8 cellular contexts compared by ENCODE assay signal in the genomic region with DNA sequence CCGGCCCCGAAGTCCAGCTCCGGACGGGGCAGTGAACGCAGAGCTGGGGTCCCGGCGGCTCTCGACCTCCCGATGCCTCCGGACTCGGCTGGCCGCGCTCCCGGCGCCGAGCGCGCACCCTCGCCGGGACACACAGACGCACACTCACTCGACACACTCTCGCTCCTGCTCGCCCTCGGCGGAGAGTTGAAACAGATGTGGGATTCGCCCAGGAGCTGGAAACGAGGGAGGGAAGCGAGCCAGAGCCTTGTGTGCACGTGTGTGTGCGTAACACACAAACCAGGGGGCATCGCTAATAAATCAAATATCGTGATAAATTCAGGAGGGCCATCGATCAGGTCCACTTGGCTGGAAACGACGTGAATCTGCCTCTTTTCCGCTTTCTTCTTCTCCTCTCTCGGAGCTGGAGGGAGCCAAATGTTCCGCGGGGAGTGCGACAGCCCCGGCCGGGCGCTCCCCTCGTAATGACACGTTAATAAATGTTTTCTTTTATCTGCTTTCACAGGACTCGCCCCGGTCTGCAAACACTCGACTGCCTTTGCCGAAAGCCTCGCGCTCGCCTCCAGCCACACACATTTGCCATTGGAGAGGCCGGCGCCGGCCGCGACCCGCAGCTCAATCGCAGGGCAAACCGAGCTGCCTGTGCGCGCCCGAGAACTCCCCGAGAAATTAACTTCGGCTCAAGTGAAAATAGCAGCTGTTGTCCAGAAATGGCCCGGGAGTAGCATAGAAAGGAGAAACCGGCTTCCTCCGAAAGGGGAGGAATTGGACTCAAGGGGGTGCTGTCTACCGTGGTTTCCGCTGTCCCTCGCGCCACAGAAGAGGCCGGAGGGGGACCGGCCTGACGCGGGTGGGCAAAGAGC. TPM values are rescaled to one million over a fixed set of nuclear protein-coding genes. Genes with fewer than 3 reads are reported as not detected.
A peak's percentile ranks its signal among the peaks of the same experiment; 100 is the strongest.
DNase-seq lines count a peak whose midpoint lies in the region; ATAC-seq and TF ChIP-seq lines count a peak whose summit lies in the region.

No MANE protein-coding gene starts in this region.

- peak; percentile 75 for DNase-seq in Ammon's horn (ENCODE audit: low spot score)
- peak; percentile 84 for DNase-seq in GM13976 (ENCODE audit: low spot score)
- peak; percentile 73 for DNase-seq in NCI-H748 treated with DMSO at 0.1 percent for 48 hours (lab: John Stamatoyannopoulos, UW)
- DNase-seq in breast epithelium (ENCODE audit: low spot score in 2 of 2), result peak in 1 of 2 donors; percentile 54
- DNase-seq in putamen (ENCODE audit: low spot score), result peak; percentile 55

- ATAC-seq in GM21367 (IDR thresholded peaks at IDR 0.05; ENCODE audit: unreplicated experiment) (no peak), HG03159 (IDR thresholded peaks at IDR 0.05; ENCODE audit: unreplicated experiment) (no peak)

- no peaks in the 10 kb centered on the region for H3K27me3 ChIP-seq in breast epithelium
- peaks cover 34% of the 10 kb centered on the region for H3K27me3 ChIP-seq in iPS-15b (ENCODE audit: control insufficient read depth, insufficient read depth, low read length)

- H3K9me3 ChIP-seq in breast epithelium (no peaks in the 10 kb centered on the region), iPS-15b (ENCODE audit: control insufficient read depth, insufficient read depth, low read length) (no peaks in the 10 kb centered on the region)

- H3K27ac ChIP-seq in breast epithelium, result peak overlapping the region; percentile 84 to 93

- in situ Hi-C loops in GM13976 (cut with MboI; ENCODE audit: low sequenced_read_pairs, unreplicated experiment), result loop anchor here (10.0 kb wide), 1 partner anchor 829 kb away; no protein-coding TSS in a partner anchor

- H3K9ac ChIP-seq in iPS-15b (ENCODE audit: low read depth, low read length), result peak overlapping the region; percentile 47

- H3K36me3 ChIP-seq in breast epithelium (no peaks in the 10 kb centered on the region), iPS-15b (ENCODE audit: control insufficient read depth, insufficient read depth, low read length) (no peaks in the 10 kb centered on the region)

- no peak for TF ChIP-seq POLR2A in breast epithelium (IDR thresholded peaks at IDR 0.05)

- intact Hi-C loops in breast epithelium (cut with DNase I; ENCODE audit: low total_unique reads), result no loop called here

- TF ChIP-seq CTCF in GM13976 (IDR thresholded peaks at IDR 0.05; ENCODE audit: borderline replicate concordance, control extremely low read depth, extremely low read depth, insufficient read depth, missing control alignments) (peak; percentile 59), breast epithelium (IDR thresholded peaks at IDR 0.05) (peak; percentile 47 to 81 (median 71))

- H3K4me1 ChIP-seq in breast epithelium (peaks cover 6 to 11% of the 10 kb centered on the region in 2 donors), iPS-15b (ENCODE audit: control insufficient read depth, insufficient read depth, low read length) (peaks cover 2% of the 10 kb centered on the region)

- H3K4me3 ChIP-seq in breast epithelium (peak overlapping the region; percentile 49 to 81 (median 56)), iPS-15b (ENCODE audit: low read depth, low read length) (peak overlapping the region; percentile 79)

RNA-seq across cellular contexts. Expression of a gene that starts 0.8 kb away (rescaled TPM):
- total RNA-seq in breast epithelium, result 10 to 100 TPM; 36.3 to 62.5 (median 58.0) TPM
